ENCODE assay signal across 20 cellular contexts in genomic region chr6:77324851-77325250, GRCh38.
DNase-seq lines count a peak whose midpoint lies in the region; ATAC-seq and TF ChIP-seq lines count a peak whose summit lies in the region.
"Had no signal": no experiment of that assay in that cellular context is flagged by ENCODE, and none has a peak within 500 bp of the region (broad histone marks: within the 10 kb centered on the region; RNA-seq: fewer than 3 reads in every experiment).

No MANE protein-coding gene starts in this region.

- CTCF ChIA-PET in activated naive CD4-positive, alpha-beta T cell treated with anti-CD3 and anti-CD28 coated beads for 36 hours (lab: Charles Lee): no interaction called here

- peaks cover 7% of the 10 kb centered on the region for H3K9me3 Mint-ChIP-seq in activated naive CD4-positive, alpha-beta T cell treated with anti-CD3 and anti-CD28 coated beads for 36 hours

- in situ Hi-C loops in GM13976 (cut with MboI; ENCODE audit: low sequenced_read_pairs, unreplicated experiment): no loop called here

- H3K4me3 Mint-ChIP-seq in activated naive CD4-positive, alpha-beta T cell treated with anti-CD3 and anti-CD28 coated beads for 36 hours: no peak overlapping the region
- H3K4me3 Mint-ChIP-seq: CD4-positive, alpha-beta T cell had no signal

- no peak overlapping the region for H3K4me3 ChIP-seq in right atrium auricular region
- H3K4me3 ChIP-seq in fibroblast of pulmonary artery (replicated peaks; ENCODE audit: low read depth, low read length): no peak overlapping the region
- H3K4me3 ChIP-seq in urinary bladder (ENCODE audit: low read depth, low read length): no peak overlapping the region

- H3K27ac ChIP-seq in right atrium auricular region (no peak overlapping the region), urinary bladder (ENCODE audit: low read depth) (peak overlapping the region; percentile 50)

- TF ChIP-seq CTCF in right atrium auricular region (IDR thresholded peaks at IDR 0.05) (no peak), fibroblast of pulmonary artery (IDR thresholded peaks at IDR 0.05; ENCODE audit: low read length, missing control alignments) (no peak), GM13976 (IDR thresholded peaks at IDR 0.05; ENCODE audit: borderline replicate concordance, control extremely low read depth, extremely low read depth, insufficient read depth, missing control alignments) (no peak)

- H3K9me3 ChIP-seq in right atrium auricular region: no peaks in the 10 kb centered on the region
- H3K9me3 ChIP-seq: Caco-2 had no signal

- no peaks in the 10 kb centered on the region for H3K27me3 Mint-ChIP-seq in activated naive CD4-positive, alpha-beta T cell treated with anti-CD3 and anti-CD28 coated beads for 36 hours (ENCODE audit: low read depth)
- H3K27me3 Mint-ChIP-seq: CD4-positive, alpha-beta T cell had no signal

- H3K36me3 ChIP-seq in right atrium auricular region: no peaks in the 10 kb centered on the region
- no peaks in the 10 kb centered on the region for H3K36me3 ChIP-seq in urinary bladder (ENCODE audit: insufficient read depth)

- peak; percentile 95 for ATAC-seq in Right ventricle myocardium inferior
- ATAC-seq in left ventricle myocardium superior: peak; percentile 98
- ATAC-seq: HepG2 had no signal

- H3K27me3 ChIP-seq in right atrium auricular region: no peaks in the 10 kb centered on the region

- no peak overlapping the region for H3K27ac Mint-ChIP-seq in activated naive CD4-positive, alpha-beta T cell treated with anti-CD3 and anti-CD28 coated beads for 36 hours
- H3K27ac Mint-ChIP-seq: CD4-positive, alpha-beta T cell had no signal

- H3K4me1 ChIP-seq in right atrium auricular region (no peaks in the 10 kb centered on the region), urinary bladder (ENCODE audit: insufficient read depth) (no peaks in the 10 kb centered on the region)

- intact Hi-C loops in Right ventricle myocardium inferior (cut with DNase I) (no loop called here), left ventricle myocardium superior (cut with micrococcal nuclease) (no loop called here)
- intact Hi-C loops in activated naive CD4-positive, alpha-beta T cell treated with anti-CD3 and anti-CD28 coated beads for 36 hours (cut with micrococcal nuclease): no loop called here

- 98% methylated on average over 1 of the region's 1 CpG for WGBS in urinary bladder

- no peaks in the 10 kb centered on the region for H3K4me1 Mint-ChIP-seq in activated naive CD4-positive, alpha-beta T cell treated with anti-CD3 and anti-CD28 coated beads for 36 hours (ENCODE audit: low read depth)

- H3K36me3 Mint-ChIP-seq in activated naive CD4-positive, alpha-beta T cell treated with anti-CD3 and anti-CD28 coated beads for 36 hours (ENCODE audit: low read depth): no peaks in the 10 kb centered on the region

- DNase-seq in Right ventricle myocardium inferior (ENCODE audit: missing footprints) (no peak), right atrium auricular region (ENCODE audit: low spot score) (no peak), fibroblast of pulmonary artery (ENCODE audit: low read depth) (peak; percentile 25), left ventricle myocardium superior (no peak), GM13976 (ENCODE audit: low spot score) (no peak), OCI-M2 (lab: John Stamatoyannopoulos, UW; ENCODE audit: unreplicated experiment) (no peak)
- no peak for DNase-seq in activated naive CD4-positive, alpha-beta T cell treated with anti-CD3 and anti-CD28 coated beads for 36 hours
- DNase-seq: 8988T; Caco-2; CD4-positive, alpha-beta T cell; DMS153; GDM1; KBM-7; NCI-H1105 treated with DMSO at 0.1 percent for 48 hours; NCI-H1694 treated with DMSO at 0.1 percent for 48 hours; NCI-H510A treated with DMSO at 0.1 percent for 48 hours; NCI-H774; SHP77 treated with DMSO at 0.1 percent for 48 hours had no signal
